ENCODE assay signal across 12 cellular contexts in the genomic region with DNA sequence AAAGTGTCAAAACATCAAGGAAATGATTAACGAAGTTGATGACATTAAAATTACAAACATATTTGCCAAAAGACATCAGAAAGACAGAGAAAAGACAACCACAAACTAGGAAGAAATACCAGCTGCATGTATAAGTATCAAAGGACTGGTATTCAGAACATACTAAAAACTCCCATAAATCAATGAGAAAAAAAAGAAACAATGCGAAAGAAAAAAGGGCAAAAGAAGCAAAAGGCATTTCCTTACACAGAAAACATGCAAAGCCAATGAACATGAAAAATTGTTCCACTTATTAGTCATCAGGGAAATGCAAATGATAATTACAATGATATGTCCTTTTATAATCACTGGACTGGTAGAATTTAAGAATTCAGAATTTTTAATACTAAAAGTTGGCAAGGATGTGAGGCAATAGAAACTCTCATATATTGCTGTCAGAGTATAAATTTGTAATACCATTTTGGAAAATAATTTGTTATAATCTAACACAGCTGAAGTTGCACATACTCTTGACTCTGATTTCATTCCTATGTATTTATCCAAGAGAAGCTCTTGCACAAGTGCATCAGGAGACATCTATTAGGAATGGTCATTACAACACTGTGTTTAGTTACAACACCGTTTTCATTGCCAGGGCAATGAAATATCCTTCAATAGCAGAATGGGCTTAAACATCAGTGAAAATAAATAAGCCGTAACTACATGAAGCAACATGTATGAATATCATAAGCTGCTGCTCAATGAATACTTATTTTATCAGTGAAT.
DNase-seq lines count a peak whose midpoint lies in the region; ATAC-seq and TF ChIP-seq lines count a peak whose summit lies in the region.
"Had no signal": no experiment of that assay in that cellular context is flagged by ENCODE, and none has a peak within 500 bp of the region (broad histone marks: within the 10 kb centered on the region; RNA-seq: fewer than 3 reads in every experiment).

No MANE protein-coding gene starts in this region.

- H3K36me3 ChIP-seq in SK-N-MC (ENCODE audit: insufficient read depth, low read length): peaks cover 5% of the 10 kb centered on the region; the same call in 1 of the 2 replicates
- H3K36me3 ChIP-seq in ovary: no peaks in the 10 kb centered on the region
- H3K36me3 ChIP-seq: BLaER1 had no signal

- H3K27me3 ChIP-seq in AG04450 (ENCODE audit: control insufficient read depth, insufficient read depth, low read length) (no peaks in the 10 kb centered on the region), ovary (no peaks in the 10 kb centered on the region)
- H3K27me3 ChIP-seq: BLaER1 had no signal

- no peaks in the 10 kb centered on the region for H3K9me3 ChIP-seq in AG04450 (ENCODE audit: control insufficient read depth, insufficient read depth, low read length)
- peaks cover 6% of the 10 kb centered on the region for H3K9me3 ChIP-seq in SK-N-MC (ENCODE audit: low read depth, low read length)
- H3K9me3 ChIP-seq in ovary: no peaks in the 10 kb centered on the region

- H3K9ac ChIP-seq in SK-N-MC (ENCODE audit: insufficient read length): peak overlapping the region; percentile 50
- H3K9ac ChIP-seq: BLaER1 had no signal

- H3K4me1 ChIP-seq in ovary (ENCODE audit: insufficient read depth): no peaks in the 10 kb centered on the region
- H3K4me1 ChIP-seq: BLaER1 had no signal

- ATAC-seq in GM19452 (IDR thresholded peaks at IDR 0.05; ENCODE audit: unreplicated experiment) (no peak), GM18870 (IDR thresholded peaks at IDR 0.05; ENCODE audit: unreplicated experiment) (no peak), GM21515 (IDR thresholded peaks at IDR 0.05; ENCODE audit: unreplicated experiment) (no peak)
- ATAC-seq: Panc1 had no signal

- H3K4me3 ChIP-seq in AG04450 (ENCODE audit: low read depth, low read length): no peak overlapping the region
- peak overlapping the region; percentile 45 for H3K4me3 ChIP-seq in SK-N-MC
- no peak overlapping the region for H3K4me3 ChIP-seq in ovary
- H3K4me3 ChIP-seq: BLaER1 had no signal

- CTCF ChIA-PET in AG04450 (lab: Charles Lee): interaction anchor here (0.7 to 1.5 kb wide), 2 partner anchors 29 to 30 kb away, joined by 3 to 6 read pairs; no protein-coding TSS in a partner anchor

- TF ChIP-seq POLR2A in ovary (IDR thresholded peaks at IDR 0.05): no peak

- TF ChIP-seq CTCF in AG04450 (IDR thresholded peaks at IDR 0.05; ENCODE audit: low read depth, low read length) (no peak), ovary (IDR thresholded peaks at IDR 0.05) (no peak)

- WGBS in ovary, 3 donors: 73 to 82% (median 77%) methylated on average over 4 of the region's 4 CpGs

- peak; percentile 67 for TF ChIP-seq EP300 in ovary (IDR thresholded peaks at IDR 0.05)

- intact Hi-C loops in ovary (cut with DNase I) (no loop called here), posterior vena cava (cut with DNase I) (no loop called here)

- POLR2A ChIA-PET in AG04450 (lab: Yijun Ruan, JAX): interaction anchor here (0.6 to 1.6 kb wide), 7 partner anchors 37 to 379 kb away, joined by 3 to 12 read pairs (median 6); partner anchors contain the start of gene ADM

- DNase-seq in AG04450 (ENCODE audit: low read depth, low spot score): peak; percentile 84
- DNase-seq in SK-N-MC (ENCODE audit: low read depth, low spot score): no peak
- peak; percentile 100 for DNase-seq in fibroblast of peridontal ligament (ENCODE audit: extremely low read depth)
- no peak for DNase-seq in ovary
- no peak for DNase-seq in posterior vena cava (ENCODE audit: low spot score)
- DNase-seq: mesendoderm; stimulated activated CD8-positive, alpha-beta memory T cell treated with anti-CD3 and anti-CD28 coated beads, Interleukin-4, amount 100 ng/mL, for 48 hours had no signal

- H3K27ac ChIP-seq in AG04450 (ENCODE audit: low read depth, low read length) (no peak overlapping the region), SK-N-MC (peak overlapping the region; percentile 88), ovary (no peak overlapping the region)
- H3K27ac ChIP-seq: BLaER1 had no signal

Comparison
In these comparisons a context has a peak if more than half of its experiments do, and no peak if none do; other contexts are left out.
1. DNase-seq: peak in AG04450 (single experiment) and fibroblast of peridontal ligament (single experiment); none in SK-N-MC (single experiment), ovary (0 of 5) and posterior vena cava (single experiment).